8 cellular contexts compared by ENCODE assay signal in the genomic region with DNA sequence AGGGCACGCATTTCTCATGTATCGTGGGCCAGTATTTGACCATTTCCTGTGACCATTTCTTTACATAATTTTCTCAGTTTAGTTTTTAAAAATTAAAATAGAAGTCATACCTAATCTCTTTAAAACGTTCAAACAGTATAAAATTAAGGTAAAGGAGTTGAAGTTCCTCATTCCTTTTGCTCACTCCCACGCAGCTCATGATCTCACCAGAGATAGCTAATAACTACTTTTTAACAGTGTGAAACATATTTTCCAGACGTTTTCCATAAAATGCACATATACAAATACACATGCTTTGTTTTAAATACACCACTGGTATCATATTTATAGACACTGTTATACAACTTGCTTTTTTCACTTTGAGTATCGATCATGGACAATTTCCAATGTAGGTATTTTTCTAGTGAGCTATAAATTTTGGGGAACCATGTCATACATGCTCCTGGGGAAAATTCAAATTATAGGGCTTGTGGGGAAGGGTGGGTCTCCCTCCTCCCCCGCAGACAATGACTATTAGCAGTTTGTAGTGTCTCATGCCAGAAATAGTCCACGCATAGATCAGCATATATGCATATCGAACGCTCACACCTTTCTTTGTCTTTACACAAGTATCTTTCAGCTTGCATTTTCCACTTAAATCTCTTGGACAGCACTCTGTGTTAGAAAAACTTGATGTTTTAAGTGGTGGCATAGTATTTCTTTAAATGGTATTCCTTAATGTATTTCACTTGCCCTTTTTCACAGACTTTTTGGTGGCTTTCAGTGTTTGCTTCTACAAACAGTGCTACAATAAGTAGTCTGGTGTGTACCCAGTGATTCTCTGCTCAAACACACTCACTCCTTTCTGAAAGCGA.
DNase-seq lines count a peak whose midpoint lies in the region; ATAC-seq and TF ChIP-seq lines count a peak whose summit lies in the region.

No MANE protein-coding gene starts in this region.

- POLR2A ChIA-PET in PC-3 (lab: Charles Lee; ENCODE audit: unreplicated experiment), result interaction anchor here (0.5 to 2.2 kb wide), 22 partner anchors 9 to 210 kb away, joined by 3 to 28 read pairs (median 4); partner anchors contain the start of gene ZNF217

- H3K36me3 ChIP-seq in heart left ventricle (no peaks in the 10 kb centered on the region), PC-3 (ENCODE audit: low read depth, low read length) (no peaks in the 10 kb centered on the region), upper lobe of right lung (no peaks in the 10 kb centered on the region)

- H3K27ac ChIP-seq in heart left ventricle (peak overlapping the region in 11 of 12 donors; percentile 47 to 82 (median 67)), PC-3 (ENCODE audit: low read length) (peak overlapping the region; percentile 87), right cardiac atrium (ENCODE audit: low read length) (peak overlapping the region; percentile 70), upper lobe of right lung (peak overlapping the region; percentile 61)

- ATAC-seq in heart left ventricle (no peak), Right ventricle myocardium inferior (no peak), PC-3 (peak; percentile 37), right cardiac atrium (no peak), upper lobe of right lung (no peak), omental fat pad (ENCODE audit: low FRiP score) (no peak)

- H3K27me3 ChIP-seq in heart left ventricle, result no peaks in the 10 kb centered on the region
- H3K27me3 ChIP-seq in PC-3 (ENCODE audit: low read length), result no peaks in the 10 kb centered on the region
- H3K27me3 ChIP-seq in right cardiac atrium (ENCODE audit: control insufficient read depth, insufficient read depth), result no peaks in the 10 kb centered on the region
- no peaks in the 10 kb centered on the region for H3K27me3 ChIP-seq in upper lobe of right lung

- 52 to 65% (median 61%) methylated on average over 11 of the region's 11 CpGs for WGBS in heart left ventricle, 4 donors
- WGBS in right cardiac atrium, result 53% methylated on average over 11 of the region's 11 CpGs

- H3K9ac ChIP-seq in PC-3 (ENCODE audit: low read length), result peak overlapping the region; percentile 73

- H3K9me3 ChIP-seq in heart left ventricle (no peaks in the 10 kb centered on the region), PC-3 (ENCODE audit: low read length) (no peaks in the 10 kb centered on the region), right cardiac atrium (ENCODE audit: control insufficient read depth, low read length) (no peaks in the 10 kb centered on the region), upper lobe of right lung (no peaks in the 10 kb centered on the region)

- intact Hi-C loops in heart left ventricle (cut with DNase I) (loop anchor here in 7 of 10 donors (5.0 to 10.0 kb wide), 8 partner anchors 114 to 206 kb away; partner anchors contain the start of gene ZNF217 (in 4 of the 7)), Right ventricle myocardium inferior (cut with DNase I) (loop anchor here (2.0 to 10.0 kb wide), 4 partner anchors 87 to 1544 kb away; partner anchors contain the start of gene ZFP64), PC-3 (cut with micrococcal nuclease) (loop anchor here (1.0 to 10.0 kb wide), 11 partner anchors 35 to 326 kb away; no protein-coding TSS in a partner anchor), right cardiac atrium (cut with DNase I) (loop anchor here in 1 of 4 donors (5.0 to 10.0 kb wide), 3 partner anchors 117 to 176 kb away; partner anchors contain the start of gene ZNF217), upper lobe of right lung (cut with DNase I) (no loop called here)

- CTCF ChIA-PET in PC-3 (lab: Charles Lee), result interaction anchor here (0.5 to 1.4 kb wide), 5 partner anchors 96 to 222 kb away, joined by 3 to 6 read pairs (median 4); partner anchors contain the start of gene ZNF217

- peaks cover 3 to 64% (median 40%) of the 10 kb centered on the region in 12 donors for H3K4me1 ChIP-seq in heart left ventricle
- peaks cover 70% of the 10 kb centered on the region for H3K4me1 ChIP-seq in PC-3 (ENCODE audit: insufficient read depth, low read length)
- peaks cover 5% of the 10 kb centered on the region for H3K4me1 ChIP-seq in right cardiac atrium (ENCODE audit: control insufficient read depth, insufficient read depth, low read length)
- H3K4me1 ChIP-seq in upper lobe of right lung, result peaks cover 37% of the 10 kb centered on the region

- TF ChIP-seq CTCF in heart left ventricle (IDR thresholded peaks at IDR 0.05) (no peak), PC-3 (conservative IDR thresholded peaks at IDR 0.05; ENCODE audit: low read depth, low read length) (no peak), upper lobe of right lung (IDR thresholded peaks at IDR 0.05) (no peak), omental fat pad (IDR thresholded peaks at IDR 0.05) (no peak)

- no peaks in the 10 kb centered on the region for H3K9me2 ChIP-seq in PC-3 (replicated peaks; ENCODE audit: low read length)

- H3K4me2 ChIP-seq in PC-3 (ENCODE audit: low read length), result peak overlapping the region; percentile 86

- H3F3A ChIP-seq in PC-3 (ENCODE audit: low read length, unreplicated experiment), result peaks cover 8% of the 10 kb centered on the region

- H3K4me3 ChIP-seq in heart left ventricle (peak overlapping the region in 8 of 12 donors; percentile 0 to 29 (median 16)), PC-3 (ENCODE audit: low read length) (peak overlapping the region; percentile 61), right cardiac atrium (ENCODE audit: low read length) (no peak overlapping the region), upper lobe of right lung (no peak overlapping the region)

- peak overlapping the region; percentile 66 for H2AFZ ChIP-seq in PC-3 (ENCODE audit: low read length)

- no peak for TF ChIP-seq POLR2A in heart left ventricle (IDR thresholded peaks at IDR 0.05)

- DNase-seq in heart left ventricle (no peak), Right ventricle myocardium inferior (ENCODE audit: missing footprints) (no peak), PC-3 (peak; percentile 72), right cardiac atrium (no peak), upper lobe of right lung (no peak), NCI-H1436 (lab: John Stamatoyannopoulos, UW) (no peak), omental fat pad (ENCODE audit: low spot score) (no peak)
- DNase-seq in central memory CD4-positive, alpha-beta T cell, result no peak

- H4K20me1 ChIP-seq in PC-3 (ENCODE audit: low read length), result no peaks in the 10 kb centered on the region

- BruUV-seq in PC-3 (replicated peaks; lab: Mats Ljungman, UMichigan), result TSS peak; percentile 87

- H3K79me2 ChIP-seq in PC-3 (ENCODE audit: low read length), result 0 out of 2 replicates have a peak, but pooled peaks cover 3% of the 10 kb centered on the region

Comparison
In these comparisons a context has a peak if more than half of its experiments do, and no peak if none do; other contexts are left out.
1. H3K4me3 ChIP-seq: peak in heart left ventricle (8 of 12) and PC-3 (single experiment); none in right cardiac atrium (single experiment) and upper lobe of right lung (single experiment).
2. Peak in every context shown above with its lines, with median percentiles within 50 percentile points of each other: H3K27ac ChIP-seq.